14 cellular contexts compared by ENCODE assay signal in genomic region chr2:198162276-198162675, GRCh38.
DNase-seq lines count a peak whose midpoint lies in the region; TF ChIP-seq lines count a peak whose summit lies in the region.
"Had no signal": no experiment of that assay in that cellular context is flagged by ENCODE, and none has a peak within 500 bp of the region (broad histone marks: within the 10 kb centered on the region; RNA-seq: fewer than 3 reads in every experiment).

No MANE protein-coding gene starts in this region.

- no peaks in the 10 kb centered on the region for H3K27me3 ChIP-seq in CD8-positive, alpha-beta memory T cell (ENCODE audit: insufficient read depth, low read length, poor library complexity, severe bottlenecking)
- H3K27me3 ChIP-seq: BE2C had no signal

- H3K4me3 ChIP-seq in CD8-positive, alpha-beta memory T cell (ENCODE audit: low read length) = no peak overlapping the region
- H3K4me3 ChIP-seq in foreskin fibroblast (ENCODE audit: low read depth in 1 of 2, low read length in 2 of 2) = no peak overlapping the region
- H3K4me3 ChIP-seq: GM23248 had no signal

- H3K9me3 ChIP-seq in CD8-positive, alpha-beta memory T cell (ENCODE audit: low read length) = no peaks in the 10 kb centered on the region
- H3K9me3 ChIP-seq: BE2C had no signal

- H3K36me3 Mint-ChIP-seq in CD8-positive, alpha-beta memory T cell = no peaks in the 10 kb centered on the region

- peak overlapping the region; percentile 95 for H3K27ac ChIP-seq in cingulate gyrus (ENCODE audit: low read depth, low read length)
- H3K27ac ChIP-seq in CD8-positive, alpha-beta memory T cell (ENCODE audit: low read depth, low read length) = no peak overlapping the region
- H3K27ac ChIP-seq: C4-2B, GM23248 had no signal

- CTCF ChIA-PET in CD8-positive, alpha-beta memory T cell (lab: Charles Lee) = no interaction called here

- no peak overlapping the region for H3K4me3 Mint-ChIP-seq in CD8-positive, alpha-beta memory T cell
- H3K4me3 Mint-ChIP-seq: CD4-positive, alpha-beta memory T cell had no signal

- peaks cover 0 to 1% of the 10 kb centered on the region in 2 donors for H3K27me3 Mint-ChIP-seq in CD8-positive, alpha-beta memory T cell
- H3K27me3 Mint-ChIP-seq: CD4-positive, alpha-beta memory T cell had no signal

- TF ChIP-seq CTCF in foreskin fibroblast (IDR thresholded peaks at IDR 0.05; ENCODE audit: low read depth, low read length) = no peak

- no peak overlapping the region for H3K27ac Mint-ChIP-seq in CD8-positive, alpha-beta memory T cell
- H3K27ac Mint-ChIP-seq: CD4-positive, alpha-beta memory T cell had no signal

- peak; percentile 79 for DNase-seq in inferior parietal cortex (ENCODE audit: extremely low spot score)
- peak; percentile 84 for DNase-seq in putamen (ENCODE audit: low spot score)
- DNase-seq in CD8-positive, alpha-beta memory T cell = no peak
- DNase-seq in NCI-H1092 treated with DMSO at 0.1 percent for 48 hours (lab: John Stamatoyannopoulos, UW) = no peak
- no peak for DNase-seq in foreskin fibroblast
- DNase-seq in effector CD8-positive, alpha-beta T cell (lab: John Stamatoyannopoulos, UW) = no peak
- DNase-seq: BE2C; CD4-positive, alpha-beta memory T cell; COR-L47; DMS53; GF-D8; GM23248 had no signal

- POLR2A ChIA-PET in CD8-positive, alpha-beta memory T cell (lab: Charles Lee) = no interaction called here

- H3K9me3 Mint-ChIP-seq in CD8-positive, alpha-beta memory T cell = peaks cover 0 to 10% (median 3%) of the 10 kb centered on the region in 5 donors

- no peaks in the 10 kb centered on the region for H3K4me1 ChIP-seq in CD8-positive, alpha-beta memory T cell (ENCODE audit: insufficient read depth, low read length)
- H3K4me1 ChIP-seq: BE2C had no signal

- H3K4me1 Mint-ChIP-seq in CD8-positive, alpha-beta memory T cell = no peaks in the 10 kb centered on the region
- H3K4me1 Mint-ChIP-seq: CD4-positive, alpha-beta memory T cell had no signal

- no peaks in the 10 kb centered on the region for H3K36me3 ChIP-seq in CD8-positive, alpha-beta memory T cell (ENCODE audit: insufficient read depth, low read length)
- H3K36me3 ChIP-seq: BE2C had no signal

Comparison
In these comparisons a context has a peak if more than half of its experiments do, and no peak if none do; other contexts are left out.
1. DNase-seq: peak in inferior parietal cortex (single experiment) and putamen (single experiment); none in CD8-positive, alpha-beta memory T cell (0 of 5), NCI-H1092 treated with DMSO at 0.1 percent for 48 hours (single experiment), foreskin fibroblast (0 of 2) and effector CD8-positive, alpha-beta T cell (single experiment).